In genomic region chr1:195005338-195005737, GRCh38 we compare ENCODE assay signal across 23 cellular contexts.
DNase-seq lines count a peak whose midpoint lies in the region; ATAC-seq lines count a peak whose summit lies in the region.
"Had no signal": no experiment of that assay in that cellular context is flagged by ENCODE, and none has a peak within 500 bp of the region (broad histone marks: within the 10 kb centered on the region; RNA-seq: fewer than 3 reads in every experiment).

No MANE protein-coding gene starts in this region.

- no peaks in the 10 kb centered on the region for H3K36me3 ChIP-seq in adipocyte (ENCODE audit: control insufficient read depth, insufficient read depth, low read length, severe bottlenecking)
- H3K36me3 ChIP-seq: BE2C, HAP-1, MG63 had no signal

- no peak overlapping the region for H3K9ac ChIP-seq in adipocyte (ENCODE audit: low read length)
- H3K9ac ChIP-seq: SK-N-SH had no signal

- DNase-seq in DMS153 treated with DMSO at 0.1 percent for 48 hours (lab: John Stamatoyannopoulos, UW; ENCODE audit: unreplicated experiment), result peak; percentile 70
- DNase-seq in HuH-7 (ENCODE audit: low spot score), result peak; percentile 2
- DNase-seq in NCI-H69 (lab: John Stamatoyannopoulos, UW), result peak; percentile 56
- DNase-seq in adipocyte (ENCODE audit: low read depth), result peak; percentile 21
- no peak for DNase-seq in NK-92 (lab: John Stamatoyannopoulos, UW; ENCODE audit: unreplicated experiment)
- DNase-seq in ACHN, result no peak
- DNase-seq: CD8-positive, alpha-beta memory T cell; DMS 273 treated with DMSO at 0.1 percent for 48 hours; GOT3; HFFc6; IMR-90; KG1; MG63; NCI-H1694 treated with DMSO at 0.1 percent for 48 hours; NCI-H2107; NCI-H446 treated with DMSO at 0.1 percent for 48 hours; OCI-M1; SK-N-SH; SW 1271; T-helper 9 cell had no signal

- in situ Hi-C loops in ACHN (cut with HindIII; ENCODE audit: low pct_ligation_motif_present, low pct_unique_long_range_greater_than_20kb, low sequenced_read_pairs), result no loop called here

- no peaks in the 10 kb centered on the region for H3K4me1 ChIP-seq in adipocyte (ENCODE audit: control insufficient read depth, insufficient read depth, low read length)
- H3K4me1 ChIP-seq: HAP-1 had no signal

- ATAC-seq in GM21360 (IDR thresholded peaks at IDR 0.05; ENCODE audit: unreplicated experiment), result no peak

- H3K4me3 ChIP-seq in adipocyte (ENCODE audit: low read length), result no peak overlapping the region
- H3K4me3 ChIP-seq: HAP-1, MG63 had no signal

- H3K9me3 ChIP-seq in adipocyte (ENCODE audit: control insufficient read depth, low read length), result no peaks in the 10 kb centered on the region
- H3K9me3 ChIP-seq: BE2C, HAP-1, MG63, SK-N-SH had no signal

- H3K27me3 ChIP-seq in adipocyte (replicated peaks; ENCODE audit: control insufficient read depth, insufficient read depth, low read length), result no peaks in the 10 kb centered on the region
- H3K27me3 ChIP-seq: BE2C, MG63 had no signal

Comparison
In these comparisons a context has a peak if more than half of its experiments do, and no peak if none do; other contexts are left out.
1. DNase-seq: peak in DMS153 treated with DMSO at 0.1 percent for 48 hours (single experiment), HuH-7 (single experiment), NCI-H69 (single experiment) and adipocyte (single experiment); none in NK-92 (single experiment) and ACHN (single experiment).